Comparison of ENCODE assay signal across 8 cellular contexts in the genomic region with DNA sequence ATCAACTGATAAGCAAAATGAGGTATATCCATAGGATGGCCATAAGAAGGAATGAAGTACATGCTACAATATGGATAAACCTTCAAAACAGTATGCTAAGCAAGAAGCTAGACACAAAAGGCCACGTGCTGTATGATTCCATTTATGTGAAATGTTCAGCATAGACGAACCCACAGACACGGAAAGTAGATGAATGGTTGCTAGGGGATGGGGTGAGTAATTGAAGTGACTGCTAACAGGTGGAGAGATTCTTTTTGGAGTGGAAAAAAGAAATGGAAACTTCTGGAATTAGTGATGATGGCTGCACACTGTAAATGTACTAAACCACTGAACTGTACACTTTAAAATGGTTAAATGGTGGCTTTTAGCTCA. TPM values are rescaled to one million over a fixed set of nuclear protein-coding genes. Genes with fewer than 3 reads are reported as not detected.
A peak's percentile ranks its signal among the peaks of the same experiment; 100 is the strongest.
DNase-seq lines count a peak whose midpoint lies in the region; ATAC-seq and TF ChIP-seq lines count a peak whose summit lies in the region.

No MANE protein-coding gene starts in this region.

- CTCF ChIA-PET in SK-N-SH (lab: Yijun Ruan, JAX), result interaction anchor here (1.0 to 2.0 kb wide), 3 partner anchors 11 to 375 kb away, joined by 3 to 11 read pairs (median 3); no protein-coding TSS in a partner anchor
- CTCF ChIA-PET in activated CD8-positive, alpha-beta T cell treated with anti-CD3 and anti-CD28 coated beads, Interleukin-2, amount 10 ng/mL, durations not matched to agents 7 days and 5 days (lab: Charles Lee), result interaction anchor here (0.9 to 3.1 kb wide), 5 partner anchors 10 to 46 kb away, joined by 3 to 8 read pairs (median 4); a partner anchor contains a TSS

- POLR2A ChIA-PET in SK-N-SH (lab: Yijun Ruan, JAX), result interaction anchor here (0.7 to 1.4 kb wide), 4 partner anchors 11 to 113 kb away, joined by 3 read pairs; a partner anchor contains a TSS
- POLR2A ChIA-PET in activated CD8-positive, alpha-beta T cell treated with anti-CD3 and anti-CD28 coated beads, Interleukin-2, amount 10 ng/mL, durations not matched to agents 7 days and 5 days (lab: Charles Lee), result interaction anchor here (5.4 kb wide), 1 partner anchor 11 kb away, joined by 51 read pairs; a partner anchor contains a TSS

- no peak for TF ChIP-seq CTCF in SK-N-SH (IDR thresholded peaks at IDR 0.05)
- no peak for TF ChIP-seq CTCF in mucosa of descending colon (IDR thresholded peaks at IDR 0.05)

- no peak for TF ChIP-seq EP300 in SK-N-SH (IDR thresholded peaks at IDR 0.05; ENCODE audit: borderline replicate concordance in 1 of 2, low read depth in 1 of 2, low read length in 1 of 2)

- H3K27me3 ChIP-seq in SK-N-SH (ENCODE audit: insufficient read depth) (no peaks in the 10 kb centered on the region), layer of hippocampus (ENCODE audit: control insufficient read depth, insufficient read depth, low read length) (no peaks in the 10 kb centered on the region)

- no peak overlapping the region for H3K27ac Mint-ChIP-seq in activated CD8-positive, alpha-beta T cell treated with anti-CD3 and anti-CD28 coated beads, Interleukin-2, amount 10 ng/mL, durations not matched to agents 7 days and 5 days
- H3K27ac Mint-ChIP-seq in stimulated activated naive CD8-positive, alpha-beta T cell treated with anti-CD3 and anti-CD28 coated beads, Interleukin-15, amount 100 ng/mL, for 72 hours, result peak overlapping the region in 1 of 2 donors; percentile 97

- H3K9me3 ChIP-seq in SK-N-SH, result no peaks in the 10 kb centered on the region
- H3K9me3 ChIP-seq in mucosa of descending colon, result no peaks in the 10 kb centered on the region

- H3F3A ChIP-seq in SK-N-SH (replicated peaks; ENCODE audit: insufficient read depth), result peaks cover 19% of the 10 kb centered on the region

- H3K9me2 ChIP-seq in SK-N-SH, result no peaks in the 10 kb centered on the region

- H3K79me2 ChIP-seq in SK-N-SH (ENCODE audit: insufficient read depth), result no peaks in the 10 kb centered on the region

- H3K4me1 ChIP-seq in SK-N-SH (ENCODE audit: control insufficient read depth in 1 of 2, insufficient read depth in 2 of 2, low read depth in 1 of 2, low read length in 1 of 2) (peaks cover 0 to 12% of the 10 kb centered on the region in 2 experiments; a peak in 2 of 4 replicates), mucosa of descending colon (ENCODE audit: low read depth) (peaks cover 5% of the 10 kb centered on the region)

- 86% methylated on average over 3 of the region's 3 CpGs for WGBS in SK-N-SH (ENCODE audit: low lambda C conversion rate)

- TF ChIP-seq RAD21 in SK-N-SH (IDR thresholded peaks at IDR 0.05; ENCODE audit: low read length), result no peak

- ATAC-seq in SK-N-SH treated with all-trans-retinoic acid at 6 μM for 48 hours (no peak), mucosa of descending colon (no peak)
- peak; percentile 14 for ATAC-seq in activated CD8-positive, alpha-beta T cell treated with anti-CD3 and anti-CD28 coated beads, Interleukin-2, amount 10 ng/mL, durations not matched to agents 7 days and 5 days
- ATAC-seq in stimulated activated naive CD8-positive, alpha-beta T cell treated with anti-CD3 and anti-CD28 coated beads, Interleukin-15, amount 100 ng/mL, for 72 hours, result peak; percentile 31

- H3K27ac ChIP-seq in SK-N-SH (ENCODE audit: low read depth in 2 of 2, low read length in 1 of 2) (peak overlapping the region; percentile 38 to 81; a peak in 3 of 4 replicates), layer of hippocampus (ENCODE audit: low read depth, low read length) (peak overlapping the region; percentile 38)

- no peaks in the 10 kb centered on the region for H4K20me1 ChIP-seq in SK-N-SH (ENCODE audit: insufficient read depth)

- no peak overlapping the region for H3K4me3 Mint-ChIP-seq in activated CD8-positive, alpha-beta T cell treated with anti-CD3 and anti-CD28 coated beads, Interleukin-2, amount 10 ng/mL, durations not matched to agents 7 days and 5 days
- H3K4me3 Mint-ChIP-seq in stimulated activated naive CD8-positive, alpha-beta T cell treated with anti-CD3 and anti-CD28 coated beads, Interleukin-15, amount 100 ng/mL, for 72 hours, result peak overlapping the region in 1 of 2 donors; percentile 80

- peaks cover 9% of the 10 kb centered on the region for H3K27me3 Mint-ChIP-seq in activated CD8-positive, alpha-beta T cell treated with anti-CD3 and anti-CD28 coated beads, Interleukin-2, amount 10 ng/mL, durations not matched to agents 7 days and 5 days (ENCODE audit: low read depth)
- H3K27me3 Mint-ChIP-seq in stimulated activated naive CD8-positive, alpha-beta T cell treated with anti-CD3 and anti-CD28 coated beads, Interleukin-15, amount 100 ng/mL, for 72 hours, result peaks cover 18% of the 10 kb centered on the region

- H3K4me3 ChIP-seq in SK-N-SH (ENCODE audit: low read depth in 2 of 2, low read length in 1 of 2) (0 out of 4 replicates have a peak overlapping the region, but pooled peaks of 1 of the 2 experiments have one; percentile 62), mucosa of descending colon (no peak overlapping the region)

- H2AFZ ChIP-seq in SK-N-SH (ENCODE audit: low read depth), result peak overlapping the region; percentile 78

- intact Hi-C loops in mucosa of descending colon (cut with DNase I, micrococcal nuclease), result no loop called here

- H3K4me1 Mint-ChIP-seq in activated CD8-positive, alpha-beta T cell treated with anti-CD3 and anti-CD28 coated beads, Interleukin-2, amount 10 ng/mL, durations not matched to agents 7 days and 5 days (ENCODE audit: low read depth), result peaks cover 68% of the 10 kb centered on the region
- peaks cover 53% of the 10 kb centered on the region for H3K4me1 Mint-ChIP-seq in stimulated activated naive CD8-positive, alpha-beta T cell treated with anti-CD3 and anti-CD28 coated beads, Interleukin-15, amount 100 ng/mL, for 72 hours

- H3K36me3 ChIP-seq in SK-N-SH (replicated peaks in 1 of 2; ENCODE audit: control insufficient read depth in 1 of 2, insufficient read depth in 2 of 2, low read length in 1 of 2) (peaks cover 30 to 32% of the 10 kb centered on the region in 2 experiments), mucosa of descending colon (ENCODE audit: low read depth) (peaks cover 8% of the 10 kb centered on the region)

- H3K9me3 Mint-ChIP-seq in activated CD8-positive, alpha-beta T cell treated with anti-CD3 and anti-CD28 coated beads, Interleukin-2, amount 10 ng/mL, durations not matched to agents 7 days and 5 days (ENCODE audit: insufficient read depth), result no peaks in the 10 kb centered on the region
- no peaks in the 10 kb centered on the region for H3K9me3 Mint-ChIP-seq in stimulated activated naive CD8-positive, alpha-beta T cell treated with anti-CD3 and anti-CD28 coated beads, Interleukin-15, amount 100 ng/mL, for 72 hours

- H3K4me2 ChIP-seq in SK-N-SH, result 0 out of 2 replicates have a peak overlapping the region, but pooled peaks have one; percentile 78

- peak overlapping the region; percentile 23; the same call in 1 of the 2 replicates for H3K9ac ChIP-seq in SK-N-SH

- DNase-seq in SK-N-SH, result no peak
- no peak for DNase-seq in activated CD8-positive, alpha-beta T cell treated with anti-CD3 and anti-CD28 coated beads, Interleukin-2, amount 10 ng/mL, durations not matched to agents 7 days and 5 days
- no peak for DNase-seq in stimulated activated naive CD8-positive, alpha-beta T cell treated with anti-CD3 and anti-CD28 coated beads, Interleukin-15, amount 100 ng/mL, for 72 hours
- no peak for DNase-seq in NOMO-1 treated with dmso at 0.1 percent for 144 hours (lab: John Stamatoyannopoulos, UW; ENCODE audit: unreplicated experiment)
- DNase-seq in mucosa of descending colon, result no peak
- no peak for DNase-seq in central memory CD4-positive, alpha-beta T cell

- peaks cover 52% of the 10 kb centered on the region for H3K36me3 Mint-ChIP-seq in activated CD8-positive, alpha-beta T cell treated with anti-CD3 and anti-CD28 coated beads, Interleukin-2, amount 10 ng/mL, durations not matched to agents 7 days and 5 days (ENCODE audit: low read depth)

TF ChIP-seq in SK-N-SH, 30 proteins besides CTCF, POLR2A, EP300 and RAD21 (continues in another document):
- TF ChIP-seq SIN3A (IDR thresholded peaks at IDR 0.05; ENCODE audit: borderline replicate concordance, low read depth, low read length), result no peak
- TF ChIP-seq CHD2 (IDR thresholded peaks at IDR 0.05; ENCODE audit: low read length, partially characterized antibody), result no peak

TF ChIP-seq in SK-N-SH treated with all-trans-retinoic acid at 6 μM for 48 hours, 23 proteins besides CTCF, POLR2A, EP300 and RAD21 (continues in another document):
- TF ChIP-seq TOX (CRISPR knock-in tag; IDR thresholded peaks at IDR 0.05; ENCODE audit: borderline replicate concordance), result no peak
- no peak for TF ChIP-seq CSDC2 (CRISPR knock-in tag; IDR thresholded peaks at IDR 0.05)
- TF ChIP-seq, protein P1, sequence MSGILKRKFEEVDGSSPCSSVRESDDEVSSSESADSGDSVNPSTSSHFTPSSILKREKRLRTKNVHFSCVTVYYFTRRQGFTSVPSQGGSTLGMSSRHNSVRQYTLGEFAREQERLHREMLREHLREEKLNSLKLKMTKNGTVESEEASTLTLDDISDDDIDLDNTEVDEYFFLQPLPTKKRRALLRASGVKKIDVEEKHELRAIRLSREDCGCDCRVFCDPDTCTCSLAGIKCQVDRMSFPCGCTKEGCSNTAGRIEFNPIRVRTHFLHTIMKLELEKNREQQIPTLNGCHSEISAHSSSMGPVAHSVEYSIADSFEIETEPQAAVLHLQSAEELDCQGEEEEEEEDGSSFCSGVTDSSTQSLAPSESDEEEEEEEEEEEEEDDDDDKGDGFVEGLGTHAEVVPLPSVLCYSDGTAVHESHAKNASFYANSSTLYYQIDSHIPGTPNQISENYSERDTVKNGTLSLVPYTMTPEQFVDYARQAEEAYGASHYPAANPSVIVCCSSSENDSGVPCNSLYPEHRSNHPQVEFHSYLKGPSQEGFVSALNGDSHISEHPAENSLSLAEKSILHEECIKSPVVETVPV (CRISPR knock-in tag; IDR thresholded peaks at IDR 0.05), result no peak

RNA-seq across cellular contexts. Expression of a gene that starts 0.6 kb away (rescaled TPM):
- 0.26 and 0.38 TPM in 2 replicates for polyA plus RNA-seq in SK-N-SH (2012; rRNA removed)
- 0.04 and 0.09 TPM in 2 replicates for polyA plus RNA-seq in SK-N-SH (2012; cell fraction: cytosol; rRNA removed)
- polyA plus RNA-seq in SK-N-SH (2012; cell fraction: nucleus; rRNA removed), result 1.7 and 1.8 TPM in 2 replicates
- under 1 TPM; 0.42 to 0.45 TPM for total RNA-seq in activated CD8-positive, alpha-beta T cell treated with anti-CD3 and anti-CD28 coated beads, Interleukin-2, amount 10 ng/mL, durations not matched to agents 7 days and 5 days
- under 1 TPM; 0.38 to 0.69 (median 0.58) TPM for total RNA-seq in mucosa of descending colon

RNA-seq across cellular contexts. Expression of a gene that starts 10.7 kb away (rescaled TPM):
- 11.1 and 11.7 TPM in 2 replicates for polyA plus RNA-seq in SK-N-SH (2012; rRNA removed)
- polyA plus RNA-seq in SK-N-SH (2012; cell fraction: cytosol; rRNA removed), result 10.3 and 12.7 TPM in 2 replicates
- 32.7 and 35.4 TPM in 2 replicates for polyA plus RNA-seq in SK-N-SH (2012; cell fraction: nucleus; rRNA removed)
- 10 to 100 TPM; 50.1 to 50.6 TPM for total RNA-seq in activated CD8-positive, alpha-beta T cell treated with anti-CD3 and anti-CD28 coated beads, Interleukin-2, amount 10 ng/mL, durations not matched to agents 7 days and 5 days
- 10 to 100 TPM; 26.6 to 30.6 (median 27.2) TPM for total RNA-seq in mucosa of descending colon

RNA-seq across cellular contexts. Expression of a gene that starts 11.0 kb away (rescaled TPM):
- 20.1 and 20.8 TPM in 2 replicates for polyA plus RNA-seq in SK-N-SH (2012; rRNA removed)
- polyA plus RNA-seq in SK-N-SH (2012; cell fraction: cytosol; rRNA removed), result 9.0 and 11.9 TPM in 2 replicates
- 60.6 and 73.3 TPM in 2 replicates for polyA plus RNA-seq in SK-N-SH (2012; cell fraction: nucleus; rRNA removed)
- 10 to 100 TPM; 22.3 to 25.6 TPM for total RNA-seq in activated CD8-positive, alpha-beta T cell treated with anti-CD3 and anti-CD28 coated beads, Interleukin-2, amount 10 ng/mL, durations not matched to agents 7 days and 5 days
- 10 to 100 TPM; 24.6 to 35.0 (median 29.6) TPM for total RNA-seq in mucosa of descending colon

Comparison
In these comparisons a context has a peak if more than half of its experiments do, and no peak if none do; other contexts are left out.
1. ATAC-seq: peak in activated CD8-positive, alpha-beta T cell treated with anti-CD3 and anti-CD28 coated beads, Interleukin-2, amount 10 ng/mL, durations not matched to agents 7 days and 5 days (single experiment) and stimulated activated naive CD8-positive, alpha-beta T cell treated with anti-CD3 and anti-CD28 coated beads, Interleukin-15, amount 100 ng/mL, for 72 hours (single experiment); none in SK-N-SH treated with all-trans-retinoic acid at 6 μM for 48 hours (single experiment) and mucosa of descending colon (single experiment).